Comparison of ENCODE assay signal across 26 cellular contexts in the genomic region with DNA sequence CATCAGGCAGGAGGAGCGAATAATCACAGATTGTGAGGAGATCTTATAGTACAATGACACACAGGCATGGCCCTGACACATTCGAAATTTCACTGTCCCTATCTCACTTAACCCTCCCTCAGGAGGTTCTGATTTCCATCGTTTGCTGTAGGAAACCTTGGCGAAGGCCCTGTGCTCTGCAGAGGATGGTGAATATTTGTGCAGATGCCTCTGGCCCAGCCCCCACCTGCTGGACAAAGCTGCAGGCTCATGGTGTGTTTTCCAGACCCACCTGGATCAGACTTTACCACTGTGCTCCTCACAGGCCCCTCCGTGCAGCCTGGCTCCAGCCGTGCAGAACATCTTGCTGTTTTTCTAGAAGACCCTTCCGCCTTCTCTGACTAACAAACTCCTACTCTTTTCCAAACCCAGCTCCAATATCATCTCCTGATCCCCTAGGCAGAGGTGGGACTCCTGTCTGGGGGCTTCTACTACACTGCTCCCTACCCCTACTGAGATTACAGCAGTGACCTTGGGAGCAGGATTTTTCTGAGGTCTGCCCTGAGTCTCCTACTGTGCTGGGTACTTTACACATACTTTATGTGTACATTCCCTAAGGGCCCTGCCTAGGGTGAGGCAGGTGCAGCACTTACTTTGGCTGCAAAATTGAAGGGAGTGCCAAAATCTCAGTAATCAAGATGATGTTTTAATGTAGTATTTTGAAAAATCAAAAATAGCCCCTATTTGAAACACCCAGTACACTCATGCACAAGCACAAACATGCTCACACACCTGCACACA.
A peak's percentile ranks its signal among the peaks of the same experiment; 100 is the strongest.
DNase-seq lines count a peak whose midpoint lies in the region; ATAC-seq, FAIRE-seq and TF ChIP-seq lines count a peak whose summit lies in the region.
"Had no signal": no experiment of that assay in that cellular context is flagged by ENCODE, and none has a peak within 500 bp of the region (broad histone marks: within the 10 kb centered on the region; RNA-seq: fewer than 3 reads in every experiment).

No MANE protein-coding gene starts in this region.

- no peak for TF ChIP-seq POLR2A in GM12891 (IDR thresholded peaks at IDR 0.05; ENCODE audit: low read depth, low read length)

- CTCF ChIA-PET in HEK293T (lab: Yijun Ruan, JAX): no interaction called here

- no peak overlapping the region for H3K9ac ChIP-seq in endodermal cell (ENCODE audit: extremely low read depth, low read length, poor library complexity, severe bottlenecking)
- H3K9ac ChIP-seq: SK-N-SH had no signal

- H3K4me1 Mint-ChIP-seq in endodermal cell: peaks cover 4% of the 10 kb centered on the region

- DNase-seq in NCI-H1417 (lab: John Stamatoyannopoulos, UW): peak in 2 of 3 experiments; percentile 17 to 59
- no peak for DNase-seq in NCI-H1417 treated with DMSO at 0.1 percent for 48 hours (lab: John Stamatoyannopoulos, UW)
- DNase-seq in NCI-H345 treated with DMSO at 0.1 percent for 48 hours (lab: John Stamatoyannopoulos, UW; ENCODE audit: unreplicated experiment): peak; percentile 45
- DNase-seq in endodermal cell: peak; percentile 43
- DNase-seq in mucosa of descending colon: no peak
- no peak for DNase-seq in GM12891 (ENCODE audit: insufficient read length, low spot score)
- DNase-seq in HEK293T (ENCODE audit: extremely low spot score): no peak
- no peak for DNase-seq in DMS79 (lab: John Stamatoyannopoulos, UW)
- DNase-seq: 8988T, AML-193, C1 segment of cervical spinal cord, DMS53, KBM-7, MM.1S, NCI-H1048, NCI-H1694 treated with DMSO at 0.1 percent for 48 hours, NCI-H2081 treated with DMSO at 0.1 percent for 48 hours, NCI-H2227 treated with DMSO at 0.1 percent for 48 hours, NCI-H524, PC-9, RPMI8226, SIG-M5, SK-N-SH had no signal

- 88 to 98% methylated on average over 7 of the region's 7 CpGs for WGBS in endodermal cell (ENCODE audit: insufficient coverage in 1 of 2, insufficient read length in 1 of 2), 2 experiments

- TF ChIP-seq CTCF in endodermal cell (conservative IDR thresholded peaks at IDR 0.05): no peak
- no peak for TF ChIP-seq CTCF in mucosa of descending colon (IDR thresholded peaks at IDR 0.05)

- no peaks in the 10 kb centered on the region for H3K27me3 ChIP-seq in endodermal cell (ENCODE audit: control insufficient read depth, insufficient read depth, low read length, poor library complexity, severe bottlenecking)

- H3K36me3 Mint-ChIP-seq in endodermal cell (ENCODE audit: low read depth): no peaks in the 10 kb centered on the region

- H3K9me3 Mint-ChIP-seq in endodermal cell: peaks cover 5% of the 10 kb centered on the region

- no peak overlapping the region for H3K4me3 Mint-ChIP-seq in endodermal cell

- H3K4me1 ChIP-seq in endodermal cell (ENCODE audit: control insufficient read depth, insufficient read depth, low read length) (no peaks in the 10 kb centered on the region), mucosa of descending colon (ENCODE audit: low read depth) (peaks cover 5% of the 10 kb centered on the region)

- ATAC-seq in mucosa of descending colon: peak; percentile 53
- ATAC-seq: HCT116 had no signal

- no peak for FAIRE-seq in GM12891 (lab: Jason Lieb, UNC)
- FAIRE-seq: D721Med, H1 had no signal

- H3K27me3 Mint-ChIP-seq in endodermal cell (ENCODE audit: insufficient read depth): peaks cover 32% of the 10 kb centered on the region

- intact Hi-C loops in mucosa of descending colon (cut with DNase I, micrococcal nuclease): no loop called here

- no peak overlapping the region for H3K27ac Mint-ChIP-seq in endodermal cell

- H3K27ac ChIP-seq in endodermal cell (ENCODE audit: low read depth, low read length): no peak overlapping the region
- H3K27ac ChIP-seq: PC-9 had no signal

- H3K36me3 ChIP-seq in endodermal cell (ENCODE audit: control insufficient read depth, insufficient read depth, low read length): no peaks in the 10 kb centered on the region
- no peaks in the 10 kb centered on the region for H3K36me3 ChIP-seq in mucosa of descending colon (ENCODE audit: low read depth)

- POLR2A ChIA-PET in HEK293T (lab: Yijun Ruan, JAX): no interaction called here

- H3K9me3 ChIP-seq in endodermal cell (ENCODE audit: control insufficient read depth, low read length) (peaks cover 13% of the 10 kb centered on the region), mucosa of descending colon (no peaks in the 10 kb centered on the region)

- H3K4me3 ChIP-seq in endodermal cell (ENCODE audit: low read length): no peak overlapping the region
- no peak overlapping the region for H3K4me3 ChIP-seq in mucosa of descending colon
- H3K4me3 ChIP-seq: PC-9 had no signal

TF ChIP-seq in GM12891, 5 proteins besides CTCF, POLR2A, EP300 and RAD21:
- no peak for TF ChIP-seq PAX5 (IDR thresholded peaks at IDR 0.05; ENCODE audit: insufficient read depth, low read length, severe bottlenecking)
- no peak for TF ChIP-seq TAF1 (IDR thresholded peaks at IDR 0.05; ENCODE audit: low read depth, low read length)
- no peak for TF ChIP-seq POU2F2 (IDR thresholded peaks at IDR 0.05; ENCODE audit: low read depth, low read length)
- no peak for TF ChIP-seq SPI1 (IDR thresholded peaks at IDR 0.05; ENCODE audit: low read depth, low read length)
- no peak for TF ChIP-seq POLR2AphosphoS5 (IDR thresholded peaks at IDR 0.05; ENCODE audit: low read depth, low read length)

TF ChIP-seq in HEK293T, 16 proteins besides CTCF, POLR2A, EP300 and RAD21:
- TF ChIP-seq FOXK2 (IDR thresholded peaks at IDR 0.05): no peak
- TF ChIP-seq LEF1 (IDR thresholded peaks at IDR 0.05; ENCODE audit: borderline replicate concordance): no peak
- no peak for TF ChIP-seq FOXM1 (IDR thresholded peaks at IDR 0.05; ENCODE audit: borderline replicate concordance)
- TF ChIP-seq SP1 (IDR thresholded peaks at IDR 0.05): no peak
- no peak for TF ChIP-seq FOXA1 (IDR thresholded peaks at IDR 0.05)
- TF ChIP-seq BHLHE40 (IDR thresholded peaks at IDR 0.05; ENCODE audit: borderline replicate concordance): no peak
- no peak for TF ChIP-seq HDGF (IDR thresholded peaks at IDR 0.05; ENCODE audit: borderline replicate concordance)
- TF ChIP-seq ZNF384 (IDR thresholded peaks at IDR 0.05): no peak
- TF ChIP-seq NFRKB (IDR thresholded peaks at IDR 0.05): no peak
- TF ChIP-seq CTBP1 (IDR thresholded peaks at IDR 0.05; ENCODE audit: borderline replicate concordance): no peak
- TF ChIP-seq, protein P1, sequence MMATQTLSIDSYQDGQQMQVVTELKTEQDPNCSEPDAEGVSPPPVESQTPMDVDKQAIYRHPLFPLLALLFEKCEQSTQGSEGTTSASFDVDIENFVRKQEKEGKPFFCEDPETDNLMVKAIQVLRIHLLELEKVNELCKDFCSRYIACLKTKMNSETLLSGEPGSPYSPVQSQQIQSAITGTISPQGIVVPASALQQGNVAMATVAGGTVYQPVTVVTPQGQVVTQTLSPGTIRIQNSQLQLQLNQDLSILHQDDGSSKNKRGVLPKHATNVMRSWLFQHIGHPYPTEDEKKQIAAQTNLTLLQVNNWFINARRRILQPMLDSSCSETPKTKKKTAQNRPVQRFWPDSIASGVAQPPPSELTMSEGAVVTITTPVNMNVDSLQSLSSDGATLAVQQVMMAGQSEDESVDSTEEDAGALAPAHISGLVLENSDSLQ (IDR thresholded peaks at IDR 0.05): no peak
- no peak for TF ChIP-seq ARNT (IDR thresholded peaks at IDR 0.05)
- TF ChIP-seq L3MBTL2 (conservative IDR thresholded peaks at IDR 0.05): no peak
- TF ChIP-seq ELF4 (IDR thresholded peaks at IDR 0.05): no peak
- TF ChIP-seq SUZ12 (IDR thresholded peaks at IDR 0.05): no peak
- no peak for TF ChIP-seq TARDBP (IDR thresholded peaks at IDR 0.05)

Comparison
In these comparisons a context has a peak if more than half of its experiments do, and no peak if none do; other contexts are left out.
1. DNase-seq: peak in NCI-H1417 (2 of 3), NCI-H345 treated with DMSO at 0.1 percent for 48 hours (single experiment) and endodermal cell (single experiment); none in NCI-H1417 treated with DMSO at 0.1 percent for 48 hours (single experiment), mucosa of descending colon (0 of 3), GM12891 (single experiment), HEK293T (single experiment) and DMS79 (single experiment).